In the genomic region with DNA sequence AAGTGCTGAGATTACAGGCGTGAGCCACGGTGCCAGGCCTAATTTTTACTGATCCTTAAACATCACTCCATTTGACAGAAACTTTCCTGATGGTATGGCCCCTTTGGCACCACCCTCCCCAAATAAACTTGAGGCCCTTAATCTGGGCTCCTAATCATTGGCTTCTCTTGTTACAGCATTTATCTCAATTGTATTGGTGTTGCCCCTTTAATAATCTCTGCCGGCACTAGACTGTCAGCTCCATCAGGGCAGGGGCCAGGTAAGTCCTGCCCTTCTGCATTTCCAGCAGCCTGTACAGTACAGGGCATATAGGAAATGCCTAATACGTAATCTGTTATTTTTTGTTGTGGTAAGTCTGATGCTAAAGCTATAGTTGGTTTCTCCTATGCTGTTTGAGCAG, we compare ENCODE assay signal across 21 cellular contexts.
"Had no signal": no experiment of that assay in that cellular context is flagged by ENCODE, and none has a peak within 500 bp of the region (broad histone marks: within the 10 kb centered on the region; RNA-seq: fewer than 3 reads in every experiment).

No MANE protein-coding gene starts in this region.

- H3K36me3 ChIP-seq: esophagus squamous epithelium, gastroesophageal sphincter, left ventricle myocardium inferior, vagina had no signal

- DNase-seq: effector memory CD8-positive, alpha-beta T cell; esophagus squamous epithelium; foreskin fibroblast; glutamatergic neuron; immature natural killer cell; kidney; left cardiac atrium; left ventricle myocardium inferior; mesendoderm; naive B cell; nephron progenitor cell; posterior cingulate gyrus; small intestine; stimulated activated CD4-positive, alpha-beta T cell treated with anti-CD3 and anti-CD28 coated beads, Interleukin-12 subunit alpha, Interleukin-12 subunit beta, amount 100 ng/mL, for 4 hours; stimulated activated naive CD8-positive, alpha-beta T cell treated with anti-CD3 and anti-CD28 coated beads, Interleukin-15, Interleukin-2, amounts not matched to agents 100 U/mL and 50 U/mL, for 24 hours; upper lobe of right lung had no signal

- H3K36me3 Mint-ChIP-seq: immature natural killer cell, naive B cell had no signal

- H3K27me3 Mint-ChIP-seq: dendritic cell treated with granulocyte-macrophage colony-stimulating factor and Interleukin-4, amounts not matched to agents 40 ng/mL and 50 ng/mL, for 4 days had no signal

- ATAC-seq: effector memory CD8-positive, alpha-beta T cell; gastroesophageal sphincter; left cardiac atrium; stimulated activated naive CD8-positive, alpha-beta T cell treated with anti-CD3 and anti-CD28 coated beads, Interleukin-15, Interleukin-2, amounts not matched to agents 100 U/mL and 50 U/mL, for 24 hours; upper lobe of right lung had no signal

- H3K27ac ChIP-seq: upper lobe of right lung, vagina had no signal

- H3K4me3 Mint-ChIP-seq: dendritic cell treated with granulocyte-macrophage colony-stimulating factor and Interleukin-4, amounts not matched to agents 40 ng/mL and 50 ng/mL, for 4 days had no signal

- H3K27ac Mint-ChIP-seq: dendritic cell treated with granulocyte-macrophage colony-stimulating factor and Interleukin-4, amounts not matched to agents 40 ng/mL and 50 ng/mL, for 4 days; nephron progenitor cell had no signal

- H3K4me3 ChIP-seq: esophagus squamous epithelium, gastroesophageal sphincter, left ventricle myocardium inferior, lung, tibial artery, upper lobe of right lung, vagina had no signal

- H3K27me3 ChIP-seq: esophagus squamous epithelium, gastroesophageal sphincter, tibial artery, upper lobe of right lung, vagina had no signal

- H3K9me3 ChIP-seq: esophagus squamous epithelium, gastroesophageal sphincter, left ventricle myocardium inferior, tibial artery, upper lobe of right lung, vagina had no signal

- H3K9me3 Mint-ChIP-seq: dendritic cell treated with granulocyte-macrophage colony-stimulating factor and Interleukin-4, amounts not matched to agents 40 ng/mL and 50 ng/mL, for 4 days; effector memory CD8-positive, alpha-beta T cell; immature natural killer cell; naive B cell; nephron progenitor cell had no signal
